In the genomic region with DNA sequence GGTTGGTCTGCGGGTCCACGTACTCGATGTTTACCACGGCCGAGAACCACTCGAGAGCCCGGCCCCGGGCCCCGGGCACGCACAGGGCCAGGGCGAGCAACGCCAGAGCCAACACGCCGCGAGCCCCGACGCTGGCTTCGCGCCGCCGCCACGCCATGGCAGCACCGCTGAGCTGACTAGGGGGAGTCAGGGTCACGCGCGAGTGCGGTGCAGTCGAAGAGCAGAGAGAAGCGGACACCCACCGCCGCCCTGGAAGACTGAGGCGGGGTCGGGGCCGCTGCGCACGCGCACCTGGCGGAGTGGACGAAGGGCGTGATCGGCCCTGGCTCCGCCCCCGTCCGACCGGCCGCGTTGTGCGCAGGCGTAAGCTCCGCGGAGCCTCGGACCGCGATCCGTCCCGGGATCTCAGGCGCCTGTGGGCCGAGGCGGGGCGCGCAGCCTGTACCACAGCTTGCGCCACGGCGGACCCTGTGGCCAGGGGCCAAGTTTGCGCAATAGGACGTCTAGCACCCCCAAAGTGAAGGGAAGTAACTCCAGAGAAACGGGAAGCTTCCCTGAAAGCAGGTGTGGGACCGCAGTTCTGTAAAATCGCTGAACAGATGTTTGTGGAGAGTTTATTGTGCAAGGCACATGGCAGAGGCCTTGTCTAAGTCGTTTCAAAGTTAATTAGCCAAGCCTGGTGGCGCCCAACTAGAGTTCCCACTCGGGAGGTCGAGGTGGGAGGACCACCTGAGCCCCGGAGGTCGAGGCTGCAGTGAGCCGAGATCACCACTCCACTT, we compare ENCODE assay signal across 1 cellular context.
TF ChIP-seq lines count a peak whose summit lies in the region.

Gene RNF149, minus strand, starts transcription at position 270 of the 779 bp plus-strand sequence. Its CDS starts 113 bp downstream, at position 157.

TF ChIP-seq in K562, 482 proteins besides CTCF, POLR2A, EP300 and RAD21 (continued from another document and continues in another):
- TF ChIP-seq AFF4 (CRISPR knock-in tag; IDR thresholded peaks at IDR 0.05) (no peak), CBFA2T3 (IDR thresholded peaks at IDR 0.05) (peak; percentile 27; the same call in 1 of the 2 replicates), CREM (IDR thresholded peaks at IDR 0.05; ENCODE audit: low read depth) (peak; percentile 60), RHOXF2B (CRISPR knock-in tag; conservative IDR thresholded peaks at IDR 0.05) (no peak), HMGN3 (IDR thresholded peaks at IDR 0.05; ENCODE audit: borderline replicate concordance, extremely low read depth, insufficient read length, low read depth, low read length) (no peak), MAZ (CRISPR knock-in tag; conservative IDR thresholded peaks at IDR 0.05 in 1 of 2, IDR thresholded peaks at IDR 0.05 in 1 of 2) (peak; percentile 55 to 61; a peak in 3 of 4 replicates), CHD2 (IDR thresholded peaks at IDR 0.05; ENCODE audit: low read depth, low read length) (no peak; the same call in 1 of the 2 replicates), CBX8 (IDR thresholded peaks at IDR 0.05; ENCODE audit: borderline replicate concordance, extremely low read depth, low read depth, low read length, poor library complexity, severe bottlenecking) (no peak), SMARCE1 (IDR thresholded peaks at IDR 0.05) (peak; percentile 72), HLTF (IDR thresholded peaks at IDR 0.05) (no peak), MTA2 (IDR thresholded peaks at IDR 0.05; ENCODE audit: low read depth) (no peak), ZNF431 (CRISPR knock-in tag; IDR thresholded peaks at IDR 0.05) (peak; percentile 45), JUNB (CRISPR knock-in tag; conservative IDR thresholded peaks at IDR 0.05) (no peak), ZNF764 (CRISPR knock-in tag; IDR thresholded peaks at IDR 0.05; ENCODE audit: low read depth) (no peak), ETV5 (CRISPR knock-in tag; IDR thresholded peaks at IDR 0.05; ENCODE audit: low read depth) (peak; percentile 53), ARID3A (IDR thresholded peaks at IDR 0.05; ENCODE audit: borderline replicate concordance, low read depth, low read length) (no peak), NFE2L1 (tag; IDR thresholded peaks at IDR 0.05; ENCODE audit: borderline replicate concordance, low read depth) (no peak), PTTG1 (tag; IDR thresholded peaks at IDR 0.05; ENCODE audit: low read depth) (no peak), RBM22 (IDR thresholded peaks at IDR 0.05; ENCODE audit: low read depth, low read length, poor library complexity, severe bottlenecking) (no peak), WHSC1 (IDR thresholded peaks at IDR 0.05; ENCODE audit: low read length) (no peak), FUS (optimal IDR thresholded peaks at IDR 0.05; ENCODE audit: low read depth, low read length) (no peak), NCOA1 (IDR thresholded peaks at IDR 0.05; ENCODE audit: low read depth) (no peak), ATF6 (CRISPR knock-in tag; IDR thresholded peaks at IDR 0.05) (no peak), SAFB2 (IDR thresholded peaks at IDR 0.05; ENCODE audit: borderline replicate concordance, low read depth, low read length, severe bottlenecking) (no peak)
- TF ChIP-seq, protein P1, sequence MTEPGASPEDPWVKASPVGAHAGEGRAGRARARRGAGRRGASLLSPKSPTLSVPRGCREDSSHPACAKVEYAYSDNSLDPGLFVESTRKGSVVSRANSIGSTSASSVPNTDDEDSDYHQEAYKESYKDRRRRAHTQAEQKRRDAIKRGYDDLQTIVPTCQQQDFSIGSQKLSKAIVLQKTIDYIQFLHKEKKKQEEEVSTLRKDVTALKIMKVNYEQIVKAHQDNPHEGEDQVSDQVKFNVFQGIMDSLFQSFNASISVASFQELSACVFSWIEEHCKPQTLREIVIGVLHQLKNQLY (CRISPR knock-in tag; conservative IDR thresholded peaks at IDR 0.05) = no peak
- TF ChIP-seq, protein P2, sequence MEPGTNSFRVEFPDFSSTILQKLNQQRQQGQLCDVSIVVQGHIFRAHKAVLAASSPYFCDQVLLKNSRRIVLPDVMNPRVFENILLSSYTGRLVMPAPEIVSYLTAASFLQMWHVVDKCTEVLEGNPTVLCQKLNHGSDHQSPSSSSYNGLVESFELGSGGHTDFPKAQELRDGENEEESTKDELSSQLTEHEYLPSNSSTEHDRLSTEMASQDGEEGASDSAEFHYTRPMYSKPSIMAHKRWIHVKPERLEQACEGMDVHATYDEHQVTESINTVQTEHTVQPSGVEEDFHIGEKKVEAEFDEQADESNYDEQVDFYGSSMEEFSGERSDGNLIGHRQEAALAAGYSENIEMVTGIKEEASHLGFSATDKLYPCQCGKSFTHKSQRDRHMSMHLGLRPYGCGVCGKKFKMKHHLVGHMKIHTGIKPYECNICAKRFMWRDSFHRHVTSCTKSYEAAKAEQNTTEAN (CRISPR knock-in tag; IDR thresholded peaks at IDR 0.05) = peak; percentile 62; the same call in 1 of the 2 replicates
- TF ChIP-seq, protein P3, sequence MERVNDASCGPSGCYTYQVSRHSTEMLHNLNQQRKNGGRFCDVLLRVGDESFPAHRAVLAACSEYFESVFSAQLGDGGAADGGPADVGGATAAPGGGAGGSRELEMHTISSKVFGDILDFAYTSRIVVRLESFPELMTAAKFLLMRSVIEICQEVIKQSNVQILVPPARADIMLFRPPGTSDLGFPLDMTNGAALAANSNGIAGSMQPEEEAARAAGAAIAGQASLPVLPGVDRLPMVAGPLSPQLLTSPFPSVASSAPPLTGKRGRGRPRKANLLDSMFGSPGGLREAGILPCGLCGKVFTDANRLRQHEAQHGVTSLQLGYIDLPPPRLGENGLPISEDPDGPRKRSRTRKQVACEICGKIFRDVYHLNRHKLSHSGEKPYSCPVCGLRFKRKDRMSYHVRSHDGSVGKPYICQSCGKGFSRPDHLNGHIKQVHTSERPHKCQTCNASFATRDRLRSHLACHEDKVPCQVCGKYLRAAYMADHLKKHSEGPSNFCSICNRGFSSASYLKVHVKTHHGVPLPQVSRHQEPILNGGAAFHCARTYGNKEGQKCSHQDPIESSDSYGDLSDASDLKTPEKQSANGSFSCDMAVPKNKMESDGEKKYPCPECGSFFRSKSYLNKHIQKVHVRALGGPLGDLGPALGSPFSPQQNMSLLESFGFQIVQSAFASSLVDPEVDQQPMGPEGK (CRISPR knock-in tag; IDR thresholded peaks at IDR 0.05; ENCODE audit: borderline replicate concordance) = no peak
- TF ChIP-seq, protein P4, sequence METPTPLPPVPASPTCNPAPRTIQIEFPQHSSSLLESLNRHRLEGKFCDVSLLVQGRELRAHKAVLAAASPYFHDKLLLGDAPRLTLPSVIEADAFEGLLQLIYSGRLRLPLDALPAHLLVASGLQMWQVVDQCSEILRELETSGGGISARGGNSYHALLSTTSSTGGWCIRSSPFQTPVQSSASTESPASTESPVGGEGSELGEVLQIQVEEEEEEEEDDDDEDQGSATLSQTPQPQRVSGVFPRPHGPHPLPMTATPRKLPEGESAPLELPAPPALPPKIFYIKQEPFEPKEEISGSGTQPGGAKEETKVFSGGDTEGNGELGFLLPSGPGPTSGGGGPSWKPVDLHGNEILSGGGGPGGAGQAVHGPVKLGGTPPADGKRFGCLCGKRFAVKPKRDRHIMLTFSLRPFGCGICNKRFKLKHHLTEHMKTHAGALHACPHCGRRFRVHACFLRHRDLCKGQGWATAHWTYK (CRISPR knock-in tag; IDR thresholded peaks at IDR 0.05) = peak; percentile 96
- TF ChIP-seq, protein P5, sequence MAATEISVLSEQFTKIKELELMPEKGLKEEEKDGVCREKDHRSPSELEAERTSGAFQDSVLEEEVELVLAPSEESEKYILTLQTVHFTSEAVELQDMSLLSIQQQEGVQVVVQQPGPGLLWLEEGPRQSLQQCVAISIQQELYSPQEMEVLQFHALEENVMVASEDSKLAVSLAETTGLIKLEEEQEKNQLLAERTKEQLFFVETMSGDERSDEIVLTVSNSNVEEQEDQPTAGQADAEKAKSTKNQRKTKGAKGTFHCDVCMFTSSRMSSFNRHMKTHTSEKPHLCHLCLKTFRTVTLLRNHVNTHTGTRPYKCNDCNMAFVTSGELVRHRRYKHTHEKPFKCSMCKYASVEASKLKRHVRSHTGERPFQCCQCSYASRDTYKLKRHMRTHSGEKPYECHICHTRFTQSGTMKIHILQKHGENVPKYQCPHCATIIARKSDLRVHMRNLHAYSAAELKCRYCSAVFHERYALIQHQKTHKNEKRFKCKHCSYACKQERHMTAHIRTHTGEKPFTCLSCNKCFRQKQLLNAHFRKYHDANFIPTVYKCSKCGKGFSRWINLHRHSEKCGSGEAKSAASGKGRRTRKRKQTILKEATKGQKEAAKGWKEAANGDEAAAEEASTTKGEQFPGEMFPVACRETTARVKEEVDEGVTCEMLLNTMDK (IDR thresholded peaks at IDR 0.05; ENCODE audit: borderline replicate concordance, insufficient read depth, low read depth, low read length, poor library complexity, severe bottlenecking) = no peak
- TF ChIP-seq, protein P6, sequence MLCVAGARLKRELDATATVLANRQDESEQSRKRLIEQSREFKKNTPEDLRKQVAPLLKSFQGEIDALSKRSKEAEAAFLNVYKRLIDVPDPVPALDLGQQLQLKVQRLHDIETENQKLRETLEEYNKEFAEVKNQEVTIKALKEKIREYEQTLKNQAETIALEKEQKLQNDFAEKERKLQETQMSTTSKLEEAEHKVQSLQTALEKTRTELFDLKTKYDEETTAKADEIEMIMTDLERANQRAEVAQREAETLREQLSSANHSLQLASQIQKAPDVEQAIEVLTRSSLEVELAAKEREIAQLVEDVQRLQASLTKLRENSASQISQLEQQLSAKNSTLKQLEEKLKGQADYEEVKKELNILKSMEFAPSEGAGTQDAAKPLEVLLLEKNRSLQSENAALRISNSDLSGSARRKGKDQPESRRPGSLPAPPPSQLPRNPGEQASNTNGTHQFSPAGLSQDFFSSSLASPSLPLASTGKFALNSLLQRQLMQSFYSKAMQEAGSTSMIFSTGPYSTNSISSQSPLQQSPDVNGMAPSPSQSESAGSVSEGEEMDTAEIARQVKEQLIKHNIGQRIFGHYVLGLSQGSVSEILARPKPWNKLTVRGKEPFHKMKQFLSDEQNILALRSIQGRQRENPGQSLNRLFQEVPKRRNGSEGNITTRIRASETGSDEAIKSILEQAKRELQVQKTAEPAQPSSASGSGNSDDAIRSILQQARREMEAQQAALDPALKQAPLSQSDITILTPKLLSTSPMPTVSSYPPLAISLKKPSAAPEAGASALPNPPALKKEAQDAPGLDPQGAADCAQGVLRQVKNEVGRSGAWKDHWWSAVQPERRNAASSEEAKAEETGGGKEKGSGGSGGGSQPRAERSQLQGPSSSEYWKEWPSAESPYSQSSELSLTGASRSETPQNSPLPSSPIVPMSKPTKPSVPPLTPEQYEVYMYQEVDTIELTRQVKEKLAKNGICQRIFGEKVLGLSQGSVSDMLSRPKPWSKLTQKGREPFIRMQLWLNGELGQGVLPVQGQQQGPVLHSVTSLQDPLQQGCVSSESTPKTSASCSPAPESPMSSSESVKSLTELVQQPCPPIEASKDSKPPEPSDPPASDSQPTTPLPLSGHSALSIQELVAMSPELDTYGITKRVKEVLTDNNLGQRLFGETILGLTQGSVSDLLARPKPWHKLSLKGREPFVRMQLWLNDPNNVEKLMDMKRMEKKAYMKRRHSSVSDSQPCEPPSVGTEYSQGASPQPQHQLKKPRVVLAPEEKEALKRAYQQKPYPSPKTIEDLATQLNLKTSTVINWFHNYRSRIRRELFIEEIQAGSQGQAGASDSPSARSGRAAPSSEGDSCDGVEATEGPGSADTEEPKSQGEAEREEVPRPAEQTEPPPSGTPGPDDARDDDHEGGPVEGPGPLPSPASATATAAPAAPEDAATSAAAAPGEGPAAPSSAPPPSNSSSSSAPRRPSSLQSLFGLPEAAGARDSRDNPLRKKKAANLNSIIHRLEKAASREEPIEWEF (CRISPR knock-in tag; IDR thresholded peaks at IDR 0.05) = no peak
